22 cellular contexts compared by ENCODE assay signal in genomic region chr2:96879545-96880040, GRCh38.
"Had no signal": no experiment of that assay in that cellular context is flagged by ENCODE, and none has a peak within 500 bp of the region (broad histone marks: within the 10 kb centered on the region; RNA-seq: fewer than 3 reads in every experiment).

No MANE protein-coding gene starts in this region.

- H3K36me3 Mint-ChIP-seq: activated CD4-positive, alpha-beta memory T cell treated with anti-CD3 and anti-CD28 coated beads for 36 hours; activated naive CD8-positive, alpha-beta T cell treated with anti-CD3 and anti-CD28 coated beads for 36 hours had no signal

- H3K4me1 ChIP-seq: SJSA1 had no signal

- DNase-seq: activated CD4-positive, alpha-beta memory T cell treated with anti-CD3 and anti-CD28 coated beads for 36 hours; activated CD4-positive, alpha-beta T cell treated with anti-CD3 and anti-CD28 coated beads, Interleukin-2, amount 10 ng/mL, durations not matched to agents 24 days and 14 days; activated CD4-positive, CD25-positive, alpha-beta regulatory T cell treated with anti-CD3 and anti-CD28 coated beads, Interleukin-2, amount 50 U/mL, for 72 hours; activated CD8-positive, alpha-beta memory T cell treated with anti-CD3 and anti-CD28 coated beads for 24 hours; activated gamma-delta T cell; activated naive CD4-positive, alpha-beta T cell treated with anti-CD3 and anti-CD28 coated beads for 36 hours; activated naive CD8-positive, alpha-beta T cell treated with anti-CD3 and anti-CD28 coated beads for 36 hours; activated T-cell treated with anti-CD3 and anti-CD28 coated beads, Interleukin-2, amount 50 U/mL, for 4 hours; Karpas-422; MM.1S; NCI-H1105; NCI-H1436; NCI-H187; NCI-H2081; NCI-H524; PC-3; SHP77; SW 1271 had no signal

- H3K27me3 Mint-ChIP-seq: activated CD4-positive, alpha-beta memory T cell treated with anti-CD3 and anti-CD28 coated beads for 36 hours; activated naive CD8-positive, alpha-beta T cell treated with anti-CD3 and anti-CD28 coated beads for 36 hours had no signal

- FAIRE-seq: RCC 7860 had no signal

- H3K9me3 Mint-ChIP-seq: activated CD4-positive, alpha-beta memory T cell treated with anti-CD3 and anti-CD28 coated beads for 36 hours; activated CD4-positive, alpha-beta T cell treated with anti-CD3 and anti-CD28 coated beads, Interleukin-2, amount 10 ng/mL, durations not matched to agents 24 days and 14 days; activated naive CD4-positive, alpha-beta T cell treated with anti-CD3 and anti-CD28 coated beads for 36 hours; activated naive CD8-positive, alpha-beta T cell treated with anti-CD3 and anti-CD28 coated beads for 36 hours; activated T-cell treated with anti-CD3 and anti-CD28 coated beads, Interleukin-2, amount 50 U/mL, for 4 hours; T-helper 2 cell treated with Interferon-gamma antibody and Interleukin-4, amounts not matched to agents 5 μg/mL and 100 μg/mL, for 36 hours had no signal

- H3K36me3 ChIP-seq: SJSA1 had no signal

- H3K27ac ChIP-seq: SJSA1 had no signal

- H3K9me3 ChIP-seq: SJSA1 had no signal

- H3K4me3 Mint-ChIP-seq: activated CD4-positive, alpha-beta memory T cell treated with anti-CD3 and anti-CD28 coated beads for 36 hours; activated CD4-positive, alpha-beta T cell treated with anti-CD3 and anti-CD28 coated beads, Interleukin-2, amount 10 ng/mL, durations not matched to agents 24 days and 14 days; activated naive CD4-positive, alpha-beta T cell treated with anti-CD3 and anti-CD28 coated beads for 36 hours; activated naive CD8-positive, alpha-beta T cell treated with anti-CD3 and anti-CD28 coated beads for 36 hours; activated T-cell treated with anti-CD3 and anti-CD28 coated beads, Interleukin-2, amount 50 U/mL, for 4 hours; T-helper 2 cell treated with Interferon-gamma antibody and Interleukin-4, amounts not matched to agents 5 μg/mL and 100 μg/mL, for 36 hours had no signal

- H3K4me3 ChIP-seq: SJSA1 had no signal

- H3K27ac Mint-ChIP-seq: activated CD4-positive, alpha-beta memory T cell treated with anti-CD3 and anti-CD28 coated beads for 36 hours; activated CD4-positive, alpha-beta T cell treated with anti-CD3 and anti-CD28 coated beads, Interleukin-2, amount 10 ng/mL, durations not matched to agents 24 days and 14 days; activated naive CD4-positive, alpha-beta T cell treated with anti-CD3 and anti-CD28 coated beads for 36 hours; activated naive CD8-positive, alpha-beta T cell treated with anti-CD3 and anti-CD28 coated beads for 36 hours; T-helper 2 cell treated with Interferon-gamma antibody and Interleukin-4, amounts not matched to agents 5 μg/mL and 100 μg/mL, for 36 hours had no signal

- H3K27me3 ChIP-seq: SJSA1 had no signal

- ATAC-seq: activated T-cell treated with anti-CD3 and anti-CD28 coated beads, Interleukin-2, amount 50 U/mL, for 4 hours; PC-3; SK-N-SH treated with all-trans-retinoic acid at 6 μM for 48 hours had no signal
